In genomic region chr13:71117920-71118319, GRCh38 we compare ENCODE assay signal across 9 cellular contexts.
"Had no signal": no experiment of that assay in that cellular context is flagged by ENCODE, and none has a peak within 500 bp of the region (broad histone marks: within the 10 kb centered on the region; RNA-seq: fewer than 3 reads in every experiment).

No MANE protein-coding gene starts in this region.

- FAIRE-seq: HepG2 had no signal

- DNase-seq: GM23248, GOT3, H7, HFFc6, KBM-7 had no signal

- H3K27ac ChIP-seq: GM23248, KMS-11 had no signal

- H3K9me3 ChIP-seq: HAP-1 had no signal

- H3K36me3 ChIP-seq: HAP-1 had no signal

- ATAC-seq: HCT116, HepG2 had no signal

- H3K4me3 ChIP-seq: GM23248, HAP-1 had no signal
